ENCODE assay signal across 6 cellular contexts in the genomic region with DNA sequence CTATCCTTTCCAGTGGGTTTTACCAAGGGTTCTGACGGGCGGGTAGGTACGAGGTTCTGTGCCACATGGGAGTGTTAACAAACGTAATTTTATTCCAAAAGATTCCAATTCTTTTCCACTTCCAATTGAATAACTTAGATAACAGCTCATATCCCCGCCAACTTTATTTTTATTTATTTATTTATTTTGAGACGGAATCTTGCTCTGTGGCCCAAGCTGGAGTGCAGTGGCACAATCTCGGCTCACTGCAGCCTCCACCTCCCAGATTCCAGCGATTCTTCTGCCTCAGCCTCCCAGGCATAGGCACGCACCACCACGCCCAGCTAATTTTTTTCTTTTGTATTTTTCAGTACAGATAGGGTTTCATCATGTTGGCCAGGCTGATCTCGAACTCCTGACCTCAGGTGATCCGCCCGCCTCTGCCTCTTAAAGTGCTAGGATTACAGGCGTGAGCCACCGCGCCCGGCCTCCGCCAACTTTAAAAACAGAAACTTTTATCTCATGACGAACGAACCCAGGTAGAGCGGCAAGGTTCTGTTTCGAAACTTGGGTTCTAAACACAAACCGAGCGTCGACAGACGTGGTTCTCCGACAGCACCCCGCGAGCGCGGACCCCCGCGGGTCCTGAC. TPM values are rescaled to one million over a fixed set of nuclear protein-coding genes. Genes with fewer than 3 reads are reported as not detected.
DNase-seq lines count a peak whose midpoint lies in the region; FAIRE-seq and TF ChIP-seq lines count a peak whose summit lies in the region.

No MANE protein-coding gene starts in this region.

- BruUV-seq in endothelial cell of umbilical vein (replicated peaks; lab: Mats Ljungman, UMichigan): TSS peak; percentile 9

- no peak for TF ChIP-seq CTCF in GM12864 (IDR thresholded peaks at IDR 0.05; ENCODE audit: low read depth, low read length, missing control alignments)
- TF ChIP-seq CTCF in endothelial cell of umbilical vein (IDR thresholded peaks at IDR 0.05; ENCODE audit: extremely low read depth in 1 of 2, insufficient read depth in 1 of 2, low read depth in 1 of 2, low read length in 2 of 2): no peak
- TF ChIP-seq CTCF in GM13977 (IDR thresholded peaks at IDR 0.05; ENCODE audit: extremely low read depth, insufficient read depth, missing control alignments): no peak

- no peaks in the 10 kb centered on the region for H3K27me3 ChIP-seq in endothelial cell of umbilical vein (ENCODE audit: control insufficient read depth in 2 of 2, insufficient read depth in 2 of 2, low read length in 2 of 2)

- no peaks in the 10 kb centered on the region for H4K20me1 ChIP-seq in endothelial cell of umbilical vein (replicated peaks; ENCODE audit: control insufficient read depth, extremely low read depth, insufficient read depth, low read length)

- H3K9me1 ChIP-seq in endothelial cell of umbilical vein (replicated peaks; ENCODE audit: control insufficient read depth, extremely low read depth, insufficient read depth, low read length): no peaks in the 10 kb centered on the region

- intact Hi-C loops in endothelial cell of umbilical vein (cut with micrococcal nuclease): loop anchor here (1.0 to 5.0 kb wide), 7 partner anchors 18 to 245 kb away; a partner anchor contains a TSS

- H3K36me3 ChIP-seq in endothelial cell of umbilical vein (ENCODE audit: control insufficient read depth in 2 of 2, extremely low read depth in 1 of 2, insufficient read depth in 2 of 2, low read length in 2 of 2): peaks cover 9 to 21% of the 10 kb centered on the region in 2 experiments

- peak overlapping the region; percentile 75 for H3K4me3 ChIP-seq in GM12864 (ENCODE audit: low read depth, low read length)
- H3K4me3 ChIP-seq in endothelial cell of umbilical vein (replicated peaks in 1 of 3; ENCODE audit: insufficient read depth in 1 of 3, low read depth in 1 of 3, low read length in 3 of 3): peak overlapping the region; percentile 67 to 95 (median 75)
- peak overlapping the region; percentile 45 to 73 (median 60) for H3K4me3 ChIP-seq in skin epidermis

- peak overlapping the region; percentile 72 for H3K9ac ChIP-seq in endothelial cell of umbilical vein (replicated peaks; ENCODE audit: extremely low read depth, insufficient read depth, low read length)

- in situ Hi-C loops in SK-MEL-5 (cut with HindIII; ENCODE audit: low pct_unique_long_range_greater_than_20kb, low sequenced_read_pairs) (no loop called here), GM13977 (cut with MboI; ENCODE audit: low pct_unique_long_range_greater_than_20kb, low sequenced_read_pairs, unreplicated experiment) (no loop called here)

- no peaks in the 10 kb centered on the region for H3K9me3 ChIP-seq in endothelial cell of umbilical vein (replicated peaks; ENCODE audit: control insufficient read depth, insufficient read depth, low read length)

- dilution Hi-C loops in endothelial cell of umbilical vein (cut with MboI; ENCODE audit: extremely low pct_ligation_motif_present, low sequenced_read_pairs): no loop called here

- FAIRE-seq in endothelial cell of umbilical vein (lab: Jason Lieb, UNC): peak; percentile 44

- H3K27ac ChIP-seq in endothelial cell of umbilical vein (ENCODE audit: insufficient read depth, low read depth, low read length): peak overlapping the region; percentile 27
- H3K27ac ChIP-seq in skin epidermis: peak overlapping the region; percentile 41 to 91 (median 84)

- POLR2A ChIA-PET in endothelial cell of umbilical vein (lab: Charles Lee): interaction anchor here (1.2 to 1.9 kb wide), 3 partner anchors 18 to 103 kb away, joined by 4 to 12 read pairs (median 6); a partner anchor contains a TSS

- peaks cover 9% of the 10 kb centered on the region for H3K79me2 ChIP-seq in endothelial cell of umbilical vein (ENCODE audit: control insufficient read depth, insufficient read depth, low read length)

- peak; percentile 26 for DNase-seq in GM12864 (ENCODE audit: low read depth)
- DNase-seq in SK-MEL-5 (ENCODE audit: low read depth, low spot score): peak; percentile 13
- peak; percentile 7 for DNase-seq in endothelial cell of umbilical vein (ENCODE audit: low read depth, low spot score)
- no peak for DNase-seq in GM13977 (ENCODE audit: low spot score)
- no peak for DNase-seq in DMS114 treated with DMSO at 0.1 percent for 48 hours (lab: John Stamatoyannopoulos, UW; ENCODE audit: unreplicated experiment)

- CTCF ChIA-PET in endothelial cell of umbilical vein (lab: Charles Lee): interaction anchor here (0.6 to 2.8 kb wide), 23 partner anchors 8 to 251 kb away, joined by 3 to 17 read pairs (median 7); a partner anchor contains a TSS

- peak overlapping the region; percentile 24 for H2AFZ ChIP-seq in endothelial cell of umbilical vein (ENCODE audit: low read depth, low read length)

- peaks cover 13% of the 10 kb centered on the region for H3K4me1 ChIP-seq in endothelial cell of umbilical vein (ENCODE audit: control insufficient read depth, extremely low read depth, insufficient read depth, low read length)

- peak overlapping the region; percentile 82 for H3K4me2 ChIP-seq in endothelial cell of umbilical vein (ENCODE audit: insufficient read depth, low read length)

- no peak for TF ChIP-seq POLR2A in endothelial cell of umbilical vein (IDR thresholded peaks at IDR 0.05; ENCODE audit: low read depth, low read length)

RNA-seq across cellular contexts. Expression of a gene that starts 0.6 kb away (rescaled TPM):
- 44.5 and 47.7 TPM in 2 replicates for total RNA-seq in SK-MEL-5 (2014; rRNA removed; shearing (Covaris generic))
- 81.1 and 98.0 TPM in 2 replicates for polyA plus RNA-seq in SK-MEL-5 (2015; cell fraction: cytosol; rRNA removed)
- polyA plus RNA-seq in SK-MEL-5 (2015; cell fraction: nucleus; rRNA removed): 40.1 and 60.3 TPM in 2 replicates
- 43.6 and 45.8 TPM in 2 replicates for total RNA-seq in endothelial cell of umbilical vein
- polyA plus RNA-seq in endothelial cell of umbilical vein: 48.3 and 57.3 TPM in 2 replicates
- polyA plus RNA-seq in endothelial cell of umbilical vein (2011; cell fraction: cytosol; rRNA removed): 30.6 and 39.4 TPM in 2 replicates
- 27.5 and 27.6 TPM in 2 replicates for polyA plus RNA-seq in endothelial cell of umbilical vein (2011; cell fraction: nucleus; rRNA removed)
- polyA plus RNA-seq in endothelial cell of umbilical vein (2012): 24.3 and 34.1 TPM in 2 replicates
- 13.3 and 14.0 TPM in 2 replicates for polyA minus RNA-seq in endothelial cell of umbilical vein
- polyA minus RNA-seq in endothelial cell of umbilical vein (2011; cell fraction: cytosol; rRNA and poly(A)+ RNA removed): 62.2 TPM
- 11.8 TPM in 2 replicates for polyA minus RNA-seq in endothelial cell of umbilical vein (2011; cell fraction: nucleus; rRNA and poly(A)+ RNA removed)

RNA-seq across cellular contexts. Expression of a gene that starts 14.5 kb away (rescaled TPM):
- total RNA-seq in SK-MEL-5 (2014; rRNA removed; shearing (Covaris generic)): 1.0 and 1.3 TPM in 2 replicates
- 1.2 and 2.3 TPM in 2 replicates for polyA plus RNA-seq in SK-MEL-5 (2015; cell fraction: cytosol; rRNA removed)
- polyA plus RNA-seq in SK-MEL-5 (2015; cell fraction: nucleus; rRNA removed): 12.8 and 14.4 TPM in 2 replicates
- total RNA-seq in endothelial cell of umbilical vein: 1.0 and 1.2 TPM in 2 replicates
- polyA plus RNA-seq in endothelial cell of umbilical vein: 0.57 and 1.3 TPM in 2 replicates
- 0.17 and 0.34 TPM in 2 replicates for polyA plus RNA-seq in endothelial cell of umbilical vein (2011; cell fraction: cytosol; rRNA removed)
- polyA plus RNA-seq in endothelial cell of umbilical vein (2011; cell fraction: nucleus; rRNA removed): 1.9 and 2.3 TPM in 2 replicates
- polyA plus RNA-seq in endothelial cell of umbilical vein (2012): 0.13 and 0.37 TPM in 2 replicates
- 0.34 and 1.1 TPM in 2 replicates for polyA minus RNA-seq in endothelial cell of umbilical vein
- not detected for polyA minus RNA-seq in endothelial cell of umbilical vein (2011; cell fraction: cytosol; rRNA and poly(A)+ RNA removed)
- polyA minus RNA-seq in endothelial cell of umbilical vein (2011; cell fraction: nucleus; rRNA and poly(A)+ RNA removed): 0.43 and 0.82 TPM in 2 replicates

RNA-seq across cellular contexts. Expression of a gene that starts 17.2 kb away (rescaled TPM):
- 101 and 113 TPM in 2 replicates for total RNA-seq in SK-MEL-5 (2014; rRNA removed; shearing (Covaris generic))
- polyA plus RNA-seq in SK-MEL-5 (2015; cell fraction: cytosol; rRNA removed): 315 and 319 TPM in 2 replicates
- 295 and 340 TPM in 2 replicates for polyA plus RNA-seq in SK-MEL-5 (2015; cell fraction: nucleus; rRNA removed)
- 204 and 209 TPM in 2 replicates for total RNA-seq in endothelial cell of umbilical vein
- polyA plus RNA-seq in endothelial cell of umbilical vein: 206 and 255 TPM in 2 replicates
- 242 and 260 TPM in 2 replicates for polyA plus RNA-seq in endothelial cell of umbilical vein (2011; cell fraction: cytosol; rRNA removed)
- polyA plus RNA-seq in endothelial cell of umbilical vein (2011; cell fraction: nucleus; rRNA removed): 252 and 273 TPM in 2 replicates
- 175 and 190 TPM in 2 replicates for polyA plus RNA-seq in endothelial cell of umbilical vein (2012)
- 97.3 and 110 TPM in 2 replicates for polyA minus RNA-seq in endothelial cell of umbilical vein
- polyA minus RNA-seq in endothelial cell of umbilical vein (2011; cell fraction: cytosol; rRNA and poly(A)+ RNA removed): 118 TPM
- polyA minus RNA-seq in endothelial cell of umbilical vein (2011; cell fraction: nucleus; rRNA and poly(A)+ RNA removed): 81.2 and 87.4 TPM in 2 replicates

RNA-seq across cellular contexts. Expression of a gene that starts 27.4 kb away (rescaled TPM):
- total RNA-seq in SK-MEL-5 (2014; rRNA removed; shearing (Covaris generic)): 17.5 and 19.0 TPM in 2 replicates
- polyA plus RNA-seq in SK-MEL-5 (2015; cell fraction: cytosol; rRNA removed): 20.6 and 21.5 TPM in 2 replicates
- polyA plus RNA-seq in SK-MEL-5 (2015; cell fraction: nucleus; rRNA removed): 150 and 188 TPM in 2 replicates
- total RNA-seq in endothelial cell of umbilical vein: 31.9 and 32.7 TPM in 2 replicates
- 28.6 and 40.8 TPM in 2 replicates for polyA plus RNA-seq in endothelial cell of umbilical vein
- 15.3 and 21.3 TPM in 2 replicates for polyA plus RNA-seq in endothelial cell of umbilical vein (2011; cell fraction: cytosol; rRNA removed)
- polyA plus RNA-seq in endothelial cell of umbilical vein (2011; cell fraction: nucleus; rRNA removed): 113 and 122 TPM in 2 replicates
- polyA plus RNA-seq in endothelial cell of umbilical vein (2012): 13.4 and 18.2 TPM in 2 replicates
- 13.7 and 16.1 TPM in 2 replicates for polyA minus RNA-seq in endothelial cell of umbilical vein
- 15.4 TPM for polyA minus RNA-seq in endothelial cell of umbilical vein (2011; cell fraction: cytosol; rRNA and poly(A)+ RNA removed)
- polyA minus RNA-seq in endothelial cell of umbilical vein (2011; cell fraction: nucleus; rRNA and poly(A)+ RNA removed): 17.1 and 38.4 TPM in 2 replicates

RNA-seq across cellular contexts. Expression of a gene that starts 36.1 kb away (rescaled TPM):
- 13.6 and 15.1 TPM in 2 replicates for total RNA-seq in SK-MEL-5 (2014; rRNA removed; shearing (Covaris generic))
- 19.9 and 24.9 TPM in 2 replicates for polyA plus RNA-seq in SK-MEL-5 (2015; cell fraction: cytosol; rRNA removed)
- 57.5 and 59.0 TPM in 2 replicates for polyA plus RNA-seq in SK-MEL-5 (2015; cell fraction: nucleus; rRNA removed)
- 29.6 and 32.0 TPM in 2 replicates for total RNA-seq in endothelial cell of umbilical vein
- polyA plus RNA-seq in endothelial cell of umbilical vein: 28.5 and 40.0 TPM in 2 replicates
- 14.1 and 17.3 TPM in 2 replicates for polyA plus RNA-seq in endothelial cell of umbilical vein (2011; cell fraction: cytosol; rRNA removed)
- polyA plus RNA-seq in endothelial cell of umbilical vein (2011; cell fraction: nucleus; rRNA removed): 32.2 and 39.9 TPM in 2 replicates
- polyA plus RNA-seq in endothelial cell of umbilical vein (2012): 18.9 and 19.2 TPM in 2 replicates
- 7.7 and 8.7 TPM in 2 replicates for polyA minus RNA-seq in endothelial cell of umbilical vein
- polyA minus RNA-seq in endothelial cell of umbilical vein (2011; cell fraction: cytosol; rRNA and poly(A)+ RNA removed): 25.3 TPM
- 8.5 and 13.8 TPM in 2 replicates for polyA minus RNA-seq in endothelial cell of umbilical vein (2011; cell fraction: nucleus; rRNA and poly(A)+ RNA removed)

Comparison
In these comparisons a context has a peak if more than half of its experiments do, and no peak if none do; other contexts are left out.
1. DNase-seq: peak in GM12864 (single experiment), SK-MEL-5 (single experiment) and endothelial cell of umbilical vein (single experiment); none in GM13977 (single experiment) and DMS114 treated with DMSO at 0.1 percent for 48 hours (single experiment).
2. Peak in every context shown above with its lines, with median percentiles within 50 percentile points of each other: H3K4me3 ChIP-seq.